ENCODE assay signal across 8 cellular contexts in the genomic region with DNA sequence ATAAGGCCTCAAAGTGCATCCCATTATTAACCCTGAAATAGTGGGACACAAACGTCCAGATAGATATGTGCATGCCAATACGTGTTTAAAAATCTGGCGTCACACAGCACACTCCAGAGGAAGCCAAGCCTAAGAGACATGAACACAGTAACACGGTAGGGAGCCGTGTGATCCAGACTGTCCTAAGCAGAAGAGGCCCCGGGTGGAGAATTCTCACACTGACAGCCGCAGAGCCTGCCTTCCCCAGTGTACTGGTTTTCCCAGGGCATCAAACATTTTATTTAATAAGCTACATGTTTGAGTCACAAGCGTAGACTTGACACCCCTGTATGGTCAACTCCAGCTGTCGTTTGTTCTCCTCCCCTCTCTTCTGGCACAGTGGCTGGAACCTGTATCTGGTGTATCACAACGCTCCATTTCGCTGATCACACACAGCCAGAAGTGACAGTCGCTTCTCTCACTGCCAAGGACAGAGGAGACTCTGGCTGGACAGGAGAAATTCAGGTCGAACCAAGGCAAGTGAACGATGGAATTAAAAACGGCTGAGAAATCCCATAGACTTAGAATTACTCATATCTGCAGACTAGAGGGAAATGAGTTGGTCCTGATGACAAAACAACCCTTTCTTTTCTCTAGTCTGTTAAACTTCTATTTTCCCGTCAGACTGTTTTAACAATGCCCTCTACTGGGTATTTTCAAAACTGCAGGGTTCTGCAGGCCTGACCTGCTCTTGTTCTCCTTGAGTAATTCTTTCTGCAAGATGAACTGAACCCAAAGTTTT.
A peak's percentile ranks its signal among the peaks of the same experiment; 100 is the strongest.
DNase-seq lines count a peak whose midpoint lies in the region; ATAC-seq and TF ChIP-seq lines count a peak whose summit lies in the region.

No MANE protein-coding gene starts in this region.

- H3K27ac Mint-ChIP-seq in activated naive CD4-positive, alpha-beta T cell treated with anti-CD3 and anti-CD28 coated beads, Interleukin-2, amount 50 U/mL, for 72 hours, result no peak overlapping the region
- no peak overlapping the region for H3K27ac Mint-ChIP-seq in WTC11

- peak; percentile 44 to 54 for ATAC-seq in activated naive CD4-positive, alpha-beta T cell treated with anti-CD3 and anti-CD28 coated beads, Interleukin-2, amount 50 U/mL, for 72 hours
- ATAC-seq in WTC11, result peak; percentile 86
- ATAC-seq in heart right ventricle, result peak; percentile 81 to 88 (median 84)
- ATAC-seq in HG03469 (IDR thresholded peaks at IDR 0.05; ENCODE audit: unreplicated experiment), result no peak

- H3K4me1 ChIP-seq in Karpas-422 (ENCODE audit: low read length), result no peaks in the 10 kb centered on the region
- H3K4me1 ChIP-seq in heart right ventricle, result peaks cover 0 to 5% (median 0%) of the 10 kb centered on the region in 9 donors

- H3K4me3 Mint-ChIP-seq in WTC11, result no peak overlapping the region

- peaks cover 13% of the 10 kb centered on the region for H3K4me1 Mint-ChIP-seq in WTC11

- POLR2A ChIA-PET in WTC11 (lab: Charles Lee), result no interaction called here

- no peaks in the 10 kb centered on the region for H4K20me1 ChIP-seq in Karpas-422 (ENCODE audit: insufficient read depth, low read depth, low read length)

- no peaks in the 10 kb centered on the region for H3K79me2 ChIP-seq in Karpas-422 (ENCODE audit: low read length)

- H3K27me3 ChIP-seq in Karpas-422 (ENCODE audit: low read length) (no peaks in the 10 kb centered on the region), heart right ventricle (no peaks in the 10 kb centered on the region)

- no peaks in the 10 kb centered on the region for H3K9me2 ChIP-seq in Karpas-422 (replicated peaks; ENCODE audit: insufficient read depth, low read length)

- H3K9ac ChIP-seq in Karpas-422 (ENCODE audit: low read length), result no peak overlapping the region

- H3K36me3 Mint-ChIP-seq in activated naive CD4-positive, alpha-beta T cell treated with anti-CD3 and anti-CD28 coated beads, Interleukin-2, amount 50 U/mL, for 72 hours, result no peaks in the 10 kb centered on the region
- H3K36me3 Mint-ChIP-seq in WTC11, result peaks cover 1% of the 10 kb centered on the region

- H3K27me3 Mint-ChIP-seq in WTC11 (ENCODE audit: low read depth), result no peaks in the 10 kb centered on the region; the same call in 1 of the 2 replicates

- intact Hi-C loops in heart right ventricle (cut with DNase I), result loop anchor here (1.0 to 10.0 kb wide), 10 partner anchors 267 to 570 kb away; a partner anchor contains a TSS

- peak; percentile 73 for TF ChIP-seq CTCF in WTC11 (IDR thresholded peaks at IDR 0.05)
- TF ChIP-seq CTCF in heart right ventricle (IDR thresholded peaks at IDR 0.05), result peak; percentile 60 to 88 (median 81)
- TF ChIP-seq CTCF in retinal pigment epithelial cell (conservative IDR thresholded peaks at IDR 0.05; ENCODE audit: low read depth, low read length), result peak; percentile 81

- no peaks in the 10 kb centered on the region for H3K36me3 ChIP-seq in Karpas-422 (ENCODE audit: insufficient read depth, low read length)
- no peaks in the 10 kb centered on the region for H3K36me3 ChIP-seq in heart right ventricle

- H3K4me2 ChIP-seq in Karpas-422 (ENCODE audit: low read depth, low read length, poor library complexity, severe bottlenecking), result no peak overlapping the region

- no peak overlapping the region for H3K27ac ChIP-seq in Karpas-422 (ENCODE audit: low read length)
- peak overlapping the region in 2 of 10 donors; percentile 35 to 42 for H3K27ac ChIP-seq in heart right ventricle

- no peak overlapping the region for H2AFZ ChIP-seq in Karpas-422 (ENCODE audit: low read length)

- CTCF ChIA-PET in WTC11 (lab: Charles Lee), result interaction anchor here (1.0 to 1.3 kb wide), 3 partner anchors 37 to 360 kb away, joined by 3 to 4 read pairs (median 3); a partner anchor contains a TSS

- H3K4me3 ChIP-seq in Karpas-422 (ENCODE audit: low read length) (no peak overlapping the region), heart right ventricle (peak overlapping the region in 8 of 10 donors; percentile 11 to 42 (median 26)), retinal pigment epithelial cell (ENCODE audit: low read length) (no peak overlapping the region)

- no peaks in the 10 kb centered on the region for H3K9me3 ChIP-seq in Karpas-422 (ENCODE audit: low read length)
- peaks cover 0 to 10% (median 0%) of the 10 kb centered on the region in 11 donors for H3K9me3 ChIP-seq in heart right ventricle

- peaks cover 0 to 3% of the 10 kb centered on the region in 2 donors for H3K9me3 Mint-ChIP-seq in activated naive CD4-positive, alpha-beta T cell treated with anti-CD3 and anti-CD28 coated beads, Interleukin-2, amount 50 U/mL, for 72 hours
- H3K9me3 Mint-ChIP-seq in WTC11, result peaks cover 24% of the 10 kb centered on the region

- peak in 1 of 2 donors; percentile 51 for DNase-seq in activated naive CD4-positive, alpha-beta T cell treated with anti-CD3 and anti-CD28 coated beads, Interleukin-2, amount 50 U/mL, for 72 hours (ENCODE audit: low spot score in 2 of 2)
- no peak for DNase-seq in activated naive CD4-positive, alpha-beta T cell treated with anti-CD3 and anti-CD28 coated beads, Interleukin-2, amount 50 U/mL, for 16 hours
- peak; percentile 87 for DNase-seq in Karpas-422
- peak; percentile 29 for DNase-seq in WTC11 (ENCODE audit: low spot score)
- peak in 1 of 2 donors; percentile 29 for DNase-seq in heart right ventricle
- DNase-seq in retinal pigment epithelial cell (ENCODE audit: low read depth), result no peak
- DNase-seq in activated gamma-delta T cell treated with Interleukin-2 at 50 U/mL for 16 hours, result no peak

- 34 to 40% methylated on average over 16 of the region's 16 CpGs for WGBS in heart right ventricle, 2 donors

TF ChIP-seq in WTC11, 78 proteins besides CTCF, POLR2A, EP300 and RAD21 (continues in another document):
- TF ChIP-seq, protein P1, sequence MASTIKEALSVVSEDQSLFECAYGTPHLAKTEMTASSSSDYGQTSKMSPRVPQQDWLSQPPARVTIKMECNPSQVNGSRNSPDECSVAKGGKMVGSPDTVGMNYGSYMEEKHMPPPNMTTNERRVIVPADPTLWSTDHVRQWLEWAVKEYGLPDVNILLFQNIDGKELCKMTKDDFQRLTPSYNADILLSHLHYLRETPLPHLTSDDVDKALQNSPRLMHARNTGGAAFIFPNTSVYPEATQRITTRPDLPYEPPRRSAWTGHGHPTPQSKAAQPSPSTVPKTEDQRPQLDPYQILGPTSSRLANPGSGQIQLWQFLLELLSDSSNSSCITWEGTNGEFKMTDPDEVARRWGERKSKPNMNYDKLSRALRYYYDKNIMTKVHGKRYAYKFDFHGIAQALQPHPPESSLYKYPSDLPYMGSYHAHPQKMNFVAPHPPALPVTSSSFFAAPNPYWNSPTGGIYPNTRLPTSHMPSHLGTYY (CRISPR knock-in tag; IDR thresholded peaks at IDR 0.05), result no peak
- TF ChIP-seq, protein P2, sequence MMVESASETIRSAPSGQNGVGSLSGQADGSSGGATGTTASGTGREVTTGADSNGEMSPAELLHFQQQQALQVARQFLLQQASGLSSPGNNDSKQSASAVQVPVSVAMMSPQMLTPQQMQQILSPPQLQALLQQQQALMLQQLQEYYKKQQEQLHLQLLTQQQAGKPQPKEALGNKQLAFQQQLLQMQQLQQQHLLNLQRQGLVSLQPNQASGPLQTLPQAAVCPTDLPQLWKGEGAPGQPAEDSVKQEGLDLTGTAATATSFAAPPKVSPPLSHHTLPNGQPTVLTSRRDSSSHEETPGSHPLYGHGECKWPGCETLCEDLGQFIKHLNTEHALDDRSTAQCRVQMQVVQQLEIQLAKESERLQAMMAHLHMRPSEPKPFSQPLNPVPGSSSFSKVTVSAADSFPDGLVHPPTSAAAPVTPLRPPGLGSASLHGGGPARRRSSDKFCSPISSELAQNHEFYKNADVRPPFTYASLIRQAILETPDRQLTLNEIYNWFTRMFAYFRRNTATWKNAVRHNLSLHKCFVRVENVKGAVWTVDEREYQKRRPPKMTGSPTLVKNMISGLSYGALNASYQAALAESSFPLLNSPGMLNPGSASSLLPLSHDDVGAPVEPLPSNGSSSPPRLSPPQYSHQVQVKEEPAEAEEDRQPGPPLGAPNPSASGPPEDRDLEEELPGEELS (CRISPR knock-in tag; IDR thresholded peaks at IDR 0.05), result no peak
- TF ChIP-seq, protein P3, sequence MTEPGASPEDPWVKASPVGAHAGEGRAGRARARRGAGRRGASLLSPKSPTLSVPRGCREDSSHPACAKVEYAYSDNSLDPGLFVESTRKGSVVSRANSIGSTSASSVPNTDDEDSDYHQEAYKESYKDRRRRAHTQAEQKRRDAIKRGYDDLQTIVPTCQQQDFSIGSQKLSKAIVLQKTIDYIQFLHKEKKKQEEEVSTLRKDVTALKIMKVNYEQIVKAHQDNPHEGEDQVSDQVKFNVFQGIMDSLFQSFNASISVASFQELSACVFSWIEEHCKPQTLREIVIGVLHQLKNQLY (CRISPR knock-in tag; IDR thresholded peaks at IDR 0.05), result no peak
- TF ChIP-seq, protein P4, sequence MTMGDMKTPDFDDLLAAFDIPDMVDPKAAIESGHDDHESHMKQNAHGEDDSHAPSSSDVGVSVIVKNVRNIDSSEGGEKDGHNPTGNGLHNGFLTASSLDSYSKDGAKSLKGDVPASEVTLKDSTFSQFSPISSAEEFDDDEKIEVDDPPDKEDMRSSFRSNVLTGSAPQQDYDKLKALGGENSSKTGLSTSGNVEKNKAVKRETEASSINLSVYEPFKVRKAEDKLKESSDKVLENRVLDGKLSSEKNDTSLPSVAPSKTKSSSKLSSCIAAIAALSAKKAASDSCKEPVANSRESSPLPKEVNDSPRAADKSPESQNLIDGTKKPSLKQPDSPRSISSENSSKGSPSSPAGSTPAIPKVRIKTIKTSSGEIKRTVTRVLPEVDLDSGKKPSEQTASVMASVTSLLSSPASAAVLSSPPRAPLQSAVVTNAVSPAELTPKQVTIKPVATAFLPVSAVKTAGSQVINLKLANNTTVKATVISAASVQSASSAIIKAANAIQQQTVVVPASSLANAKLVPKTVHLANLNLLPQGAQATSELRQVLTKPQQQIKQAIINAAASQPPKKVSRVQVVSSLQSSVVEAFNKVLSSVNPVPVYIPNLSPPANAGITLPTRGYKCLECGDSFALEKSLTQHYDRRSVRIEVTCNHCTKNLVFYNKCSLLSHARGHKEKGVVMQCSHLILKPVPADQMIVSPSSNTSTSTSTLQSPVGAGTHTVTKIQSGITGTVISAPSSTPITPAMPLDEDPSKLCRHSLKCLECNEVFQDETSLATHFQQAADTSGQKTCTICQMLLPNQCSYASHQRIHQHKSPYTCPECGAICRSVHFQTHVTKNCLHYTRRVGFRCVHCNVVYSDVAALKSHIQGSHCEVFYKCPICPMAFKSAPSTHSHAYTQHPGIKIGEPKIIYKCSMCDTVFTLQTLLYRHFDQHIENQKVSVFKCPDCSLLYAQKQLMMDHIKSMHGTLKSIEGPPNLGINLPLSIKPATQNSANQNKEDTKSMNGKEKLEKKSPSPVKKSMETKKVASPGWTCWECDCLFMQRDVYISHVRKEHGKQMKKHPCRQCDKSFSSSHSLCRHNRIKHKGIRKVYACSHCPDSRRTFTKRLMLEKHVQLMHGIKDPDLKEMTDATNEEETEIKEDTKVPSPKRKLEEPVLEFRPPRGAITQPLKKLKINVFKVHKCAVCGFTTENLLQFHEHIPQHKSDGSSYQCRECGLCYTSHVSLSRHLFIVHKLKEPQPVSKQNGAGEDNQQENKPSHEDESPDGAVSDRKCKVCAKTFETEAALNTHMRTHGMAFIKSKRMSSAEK (CRISPR knock-in tag; IDR thresholded peaks at IDR 0.05; ENCODE audit: borderline replicate concordance), result no peak
- TF ChIP-seq TCF7 (CRISPR knock-in tag; IDR thresholded peaks at IDR 0.05; ENCODE audit: low read depth) (no peak), ZNF121 (CRISPR knock-in tag; IDR thresholded peaks at IDR 0.05) (no peak)

Comparison
In these comparisons a context has a peak if more than half of its experiments do, and no peak if none do; other contexts are left out.
1. DNase-seq: peak in Karpas-422 (single experiment) and WTC11 (single experiment); none in activated naive CD4-positive, alpha-beta T cell treated with anti-CD3 and anti-CD28 coated beads, Interleukin-2, amount 50 U/mL, for 16 hours (single experiment), retinal pigment epithelial cell (single experiment) and activated gamma-delta T cell treated with Interleukin-2 at 50 U/mL for 16 hours (single experiment).
2. H3K4me3 ChIP-seq: peak in heart right ventricle (8 of 10); none in Karpas-422 (single experiment) and retinal pigment epithelial cell (single experiment).
3. Peak in every context shown above with its lines, with median percentiles within 50 percentile points of each other: CTCF ChIP-seq.